1 cellular context compared by ENCODE assay signal in the genomic region with DNA sequence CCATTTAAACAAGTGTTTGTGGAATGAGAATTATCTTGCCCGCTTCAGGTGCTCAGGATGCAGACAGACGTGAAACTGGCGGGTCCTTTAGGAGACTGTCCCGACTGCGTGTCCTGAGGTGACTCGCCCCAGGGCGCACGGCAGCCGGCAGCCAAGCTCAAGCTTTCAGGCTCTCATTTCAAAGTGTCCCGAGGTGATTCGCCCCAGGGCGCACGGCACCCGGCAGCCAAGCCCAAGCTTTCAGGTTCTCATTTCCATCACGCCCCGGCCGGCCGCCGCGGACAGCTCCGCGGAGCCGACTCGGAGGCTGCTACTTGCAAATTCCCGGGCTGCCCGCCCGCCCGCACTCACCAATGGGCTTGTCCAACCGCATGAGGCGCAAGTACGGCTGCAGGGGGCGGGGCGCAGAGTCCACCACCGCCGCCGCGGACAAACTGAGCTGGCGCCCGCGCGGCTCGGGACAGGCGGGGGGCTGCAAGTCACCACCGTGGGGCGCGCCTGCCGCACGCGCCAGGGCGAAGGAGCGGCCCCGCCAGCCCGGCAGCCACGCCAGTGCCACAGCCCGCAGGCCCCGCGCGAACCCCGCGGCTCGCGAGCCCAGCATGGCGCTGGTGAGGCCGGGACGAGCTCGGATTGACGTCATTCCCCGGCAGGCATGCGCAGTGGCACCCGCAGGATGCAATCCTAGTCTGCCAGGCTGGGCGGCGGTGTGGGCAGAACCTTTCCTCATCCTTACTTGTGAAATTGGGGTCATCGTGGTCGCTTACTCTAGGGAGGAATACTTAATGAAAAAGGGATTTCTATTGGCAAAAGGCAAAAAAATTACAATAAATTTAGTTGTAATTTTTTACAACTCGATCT.
A peak's percentile ranks its signal among the peaks of the same experiment; 100 is the strongest.
TF ChIP-seq lines count a peak whose summit lies in the region.

A gene with protein sequence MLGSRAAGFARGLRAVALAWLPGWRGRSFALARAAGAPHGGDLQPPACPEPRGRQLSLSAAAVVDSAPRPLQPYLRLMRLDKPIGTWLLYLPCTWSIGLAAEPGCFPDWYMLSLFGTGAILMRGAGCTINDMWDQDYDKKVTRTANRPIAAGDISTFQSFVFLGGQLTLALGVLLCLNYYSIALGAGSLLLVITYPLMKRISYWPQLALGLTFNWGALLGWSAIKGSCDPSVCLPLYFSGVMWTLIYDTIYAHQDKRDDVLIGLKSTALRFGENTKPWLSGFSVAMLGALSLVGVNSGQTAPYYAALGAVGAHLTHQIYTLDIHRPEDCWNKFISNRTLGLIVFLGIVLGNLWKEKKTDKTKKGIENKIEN (minus strand): TSS at position 638 of the 861 bp plus-strand sequence. CDS start 34 bp downstream, at position 604.

TF ChIP-seq in WTC11, 78 proteins besides CTCF, POLR2A, EP300 and RAD21 (continued from another document):
- TF ChIP-seq, protein P1, sequence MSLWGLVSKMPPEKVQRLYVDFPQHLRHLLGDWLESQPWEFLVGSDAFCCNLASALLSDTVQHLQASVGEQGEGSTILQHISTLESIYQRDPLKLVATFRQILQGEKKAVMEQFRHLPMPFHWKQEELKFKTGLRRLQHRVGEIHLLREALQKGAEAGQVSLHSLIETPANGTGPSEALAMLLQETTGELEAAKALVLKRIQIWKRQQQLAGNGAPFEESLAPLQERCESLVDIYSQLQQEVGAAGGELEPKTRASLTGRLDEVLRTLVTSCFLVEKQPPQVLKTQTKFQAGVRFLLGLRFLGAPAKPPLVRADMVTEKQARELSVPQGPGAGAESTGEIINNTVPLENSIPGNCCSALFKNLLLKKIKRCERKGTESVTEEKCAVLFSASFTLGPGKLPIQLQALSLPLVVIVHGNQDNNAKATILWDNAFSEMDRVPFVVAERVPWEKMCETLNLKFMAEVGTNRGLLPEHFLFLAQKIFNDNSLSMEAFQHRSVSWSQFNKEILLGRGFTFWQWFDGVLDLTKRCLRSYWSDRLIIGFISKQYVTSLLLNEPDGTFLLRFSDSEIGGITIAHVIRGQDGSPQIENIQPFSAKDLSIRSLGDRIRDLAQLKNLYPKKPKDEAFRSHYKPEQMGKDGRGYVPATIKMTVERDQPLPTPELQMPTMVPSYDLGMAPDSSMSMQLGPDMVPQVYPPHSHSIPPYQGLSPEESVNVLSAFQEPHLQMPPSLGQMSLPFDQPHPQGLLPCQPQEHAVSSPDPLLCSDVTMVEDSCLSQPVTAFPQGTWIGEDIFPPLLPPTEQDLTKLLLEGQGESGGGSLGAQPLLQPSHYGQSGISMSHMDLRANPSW (CRISPR knock-in tag; conservative IDR thresholded peaks at IDR 0.05; ENCODE audit: low read depth) = no peak
- 0 out of 2 replicates have a peak, but pooled peaks have one; percentile 69 for TF ChIP-seq ZBTB21 (CRISPR knock-in tag; IDR thresholded peaks at IDR 0.05; ENCODE audit: borderline replicate concordance)
- TF ChIP-seq NFATC4 (CRISPR knock-in tag; IDR thresholded peaks at IDR 0.05) = no peak
- no peak for TF ChIP-seq KAT7 (CRISPR knock-in tag; IDR thresholded peaks at IDR 0.05; ENCODE audit: borderline replicate concordance)
- TF ChIP-seq, protein P2, sequence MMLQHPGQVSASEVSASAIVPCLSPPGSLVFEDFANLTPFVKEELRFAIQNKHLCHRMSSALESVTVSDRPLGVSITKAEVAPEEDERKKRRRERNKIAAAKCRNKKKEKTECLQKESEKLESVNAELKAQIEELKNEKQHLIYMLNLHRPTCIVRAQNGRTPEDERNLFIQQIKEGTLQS (CRISPR knock-in tag; conservative IDR thresholded peaks at IDR 0.05) = no peak
- TF ChIP-seq, protein P3, sequence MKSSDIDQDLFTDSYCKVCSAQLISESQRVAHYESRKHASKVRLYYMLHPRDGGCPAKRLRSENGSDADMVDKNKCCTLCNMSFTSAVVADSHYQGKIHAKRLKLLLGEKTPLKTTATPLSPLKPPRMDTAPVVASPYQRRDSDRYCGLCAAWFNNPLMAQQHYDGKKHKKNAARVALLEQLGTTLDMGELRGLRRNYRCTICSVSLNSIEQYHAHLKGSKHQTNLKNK (CRISPR knock-in tag; IDR thresholded peaks at IDR 0.05) = no peak
- peak; percentile 14; the same call in 1 of the 2 replicates for TF ChIP-seq MAX (CRISPR knock-in tag; IDR thresholded peaks at IDR 0.05)
- TF ChIP-seq SP1 (CRISPR knock-in tag; conservative IDR thresholded peaks at IDR 0.05) = peak; percentile 69
- no peak for TF ChIP-seq JAZF1 (CRISPR knock-in tag; IDR thresholded peaks at IDR 0.05)
- TF ChIP-seq USF1 (CRISPR knock-in tag; IDR thresholded peaks at IDR 0.05) = no peak
- TF ChIP-seq TCF7 (CRISPR knock-in tag; IDR thresholded peaks at IDR 0.05; ENCODE audit: low read depth) = no peak
- TF ChIP-seq AFF4 (CRISPR knock-in tag; IDR thresholded peaks at IDR 0.05; ENCODE audit: borderline replicate concordance) = no peak
- no peak for TF ChIP-seq OVOL2 (CRISPR knock-in tag; IDR thresholded peaks at IDR 0.05; ENCODE audit: borderline replicate concordance)
